1 cellular context compared by ENCODE assay signal in the genomic region with DNA sequence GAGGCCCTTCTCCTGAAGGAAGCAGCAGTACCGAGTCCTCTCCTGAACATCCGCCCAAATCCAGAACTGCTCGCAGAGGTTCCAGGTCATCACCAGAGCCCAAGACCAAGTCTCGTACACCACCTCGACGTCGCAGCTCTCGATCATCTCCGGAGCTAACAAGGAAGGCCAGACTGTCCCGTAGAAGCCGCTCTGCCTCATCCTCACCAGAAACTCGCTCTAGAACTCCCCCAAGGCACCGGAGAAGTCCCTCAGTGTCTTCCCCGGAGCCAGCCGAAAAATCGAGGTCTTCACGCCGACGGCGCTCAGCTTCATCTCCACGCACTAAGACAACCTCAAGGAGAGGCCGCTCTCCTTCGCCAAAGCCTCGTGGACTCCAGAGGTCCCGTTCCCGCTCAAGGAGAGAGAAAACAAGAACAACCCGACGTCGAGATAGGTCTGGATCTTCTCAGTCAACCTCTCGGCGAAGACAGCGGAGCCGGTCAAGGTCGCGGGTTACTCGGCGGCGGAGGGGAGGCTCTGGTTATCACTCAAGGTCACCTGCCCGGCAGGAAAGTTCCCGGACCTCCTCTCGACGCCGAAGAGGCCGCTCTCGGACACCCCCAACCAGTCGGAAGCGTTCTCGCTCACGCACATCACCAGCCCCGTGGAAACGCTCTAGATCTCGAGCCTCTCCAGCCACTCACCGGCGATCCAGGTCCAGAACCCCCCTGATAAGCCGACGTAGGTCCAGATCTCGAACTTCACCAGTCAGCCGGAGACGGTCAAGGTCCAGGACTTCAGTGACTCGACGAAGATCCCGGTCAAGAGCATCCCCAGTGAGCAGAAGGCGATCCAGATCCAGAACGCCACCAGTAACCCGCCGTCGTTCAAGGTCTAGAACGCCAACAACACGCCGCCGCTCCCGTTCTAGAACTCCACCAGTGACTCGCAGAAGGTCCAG.
TF ChIP-seq lines count a peak whose summit lies in the region.

No MANE protein-coding gene starts in this region.

TF ChIP-seq in A549, 52 proteins besides CTCF, POLR2A, EP300 and RAD21:
- no peak; a peak in 1 of 5 replicates for TF ChIP-seq JUN (IDR thresholded peaks at IDR 0.05)
- 0 out of 2 replicates have a peak, but pooled peaks have one; percentile 28 for TF ChIP-seq POLR2AphosphoS2 (conservative IDR thresholded peaks at IDR 0.05; ENCODE audit: low read length)
- TF ChIP-seq, protein P1, sequence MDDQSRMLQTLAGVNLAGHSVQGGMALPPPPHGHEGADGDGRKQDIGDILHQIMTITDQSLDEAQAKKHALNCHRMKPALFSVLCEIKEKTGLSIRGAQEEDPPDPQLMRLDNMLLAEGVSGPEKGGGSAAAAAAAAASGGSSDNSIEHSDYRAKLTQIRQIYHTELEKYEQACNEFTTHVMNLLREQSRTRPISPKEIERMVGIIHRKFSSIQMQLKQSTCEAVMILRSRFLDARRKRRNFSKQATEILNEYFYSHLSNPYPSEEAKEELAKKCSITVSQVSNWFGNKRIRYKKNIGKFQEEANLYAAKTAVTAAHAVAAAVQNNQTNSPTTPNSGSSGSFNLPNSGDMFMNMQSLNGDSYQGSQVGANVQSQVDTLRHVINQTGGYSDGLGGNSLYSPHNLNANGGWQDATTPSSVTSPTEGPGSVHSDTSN (IDR thresholded peaks at IDR 0.05), result no peak
- TF ChIP-seq MAZ (IDR thresholded peaks at IDR 0.05; ENCODE audit: borderline replicate concordance, low read depth, low read length), result no peak
- TF ChIP-seq ZSCAN20 (CRISPR knock-in tag; IDR thresholded peaks at IDR 0.05), result no peak
